Comparison of ENCODE assay signal across 1 cellular context in genomic region chr20:59015812-59016711, GRCh38.
TF ChIP-seq lines count a peak whose summit lies in the region.

No MANE protein-coding gene starts in this region.

TF ChIP-seq in GM12878, 131 proteins besides CTCF, POLR2A, EP300 and RAD21:
- TF ChIP-seq ZNF217 (IDR thresholded peaks at IDR 0.05) (no peak), ZNF622 (IDR thresholded peaks at IDR 0.05) (no peak), MAX (IDR thresholded peaks at IDR 0.05; ENCODE audit: low read depth, low read length) (no peak)
